ENCODE assay signal across 28 cellular contexts in the genomic region with DNA sequence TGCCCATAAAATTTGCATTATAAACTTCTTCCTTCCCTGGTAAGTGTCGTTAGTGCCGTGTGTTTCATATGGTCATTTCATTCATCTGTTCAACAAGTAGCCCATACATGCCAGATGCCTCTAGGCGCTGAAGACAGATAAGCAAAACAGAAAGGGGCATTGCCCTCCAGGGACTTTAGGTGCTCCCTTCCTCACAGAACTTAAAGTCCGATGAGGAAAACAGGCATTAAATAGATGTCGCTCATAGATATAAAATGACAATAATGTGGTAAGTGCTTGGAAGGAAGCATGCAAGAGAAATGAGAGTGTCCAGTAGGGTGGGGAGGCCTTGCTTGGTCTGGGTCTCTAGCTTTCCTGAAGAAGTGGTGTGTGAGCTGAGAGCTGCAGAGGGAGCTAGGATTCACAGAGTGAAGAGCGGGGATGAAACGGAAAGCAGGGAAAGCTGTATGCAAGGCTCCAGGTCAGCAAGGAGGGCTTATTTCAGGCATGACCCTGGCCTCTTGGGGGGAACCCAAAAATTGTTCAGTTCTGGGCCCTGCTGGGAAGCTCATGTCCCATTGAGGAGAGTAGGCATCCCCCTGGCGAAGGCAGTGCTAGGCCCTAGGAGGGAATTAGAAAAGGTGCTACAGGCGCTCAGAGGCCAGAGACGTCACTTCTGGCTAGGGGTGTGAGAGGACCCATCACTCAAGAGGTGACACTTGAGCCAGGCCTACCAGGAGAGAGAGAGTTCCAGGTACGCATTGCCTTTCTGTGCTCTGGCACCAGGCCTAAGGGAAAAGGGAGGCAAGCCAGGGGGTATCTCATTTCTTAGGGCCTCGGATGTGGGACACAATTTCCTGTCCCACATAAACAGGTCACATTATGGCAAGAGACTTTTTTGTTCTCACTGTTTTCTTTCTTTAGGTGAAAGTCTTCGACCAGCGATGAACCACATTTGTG.
"Had no signal": no experiment of that assay in that cellular context is flagged by ENCODE, and none has a peak within 500 bp of the region (broad histone marks: within the 10 kb centered on the region; RNA-seq: fewer than 3 reads in every experiment).

No MANE protein-coding gene starts in this region.

- H3K4me2 ChIP-seq: smooth muscle cell had no signal

- H3K36me3 ChIP-seq: ovary had no signal

- H3K4me3 ChIP-seq: colonic mucosa, esophagus squamous epithelium, lower lobe of right lung, ovary, right lobe of liver, smooth muscle cell, stomach, testis, tibial artery, upper lobe of left lung had no signal

- H3K27me3 ChIP-seq: colonic mucosa, esophagus squamous epithelium, ovary, right lobe of liver, stomach, testis, tibial artery, upper lobe of left lung had no signal

- H3K9me3 ChIP-seq: colonic mucosa, esophagus squamous epithelium, lower lobe of right lung, ovary, right lobe of liver, stomach, testis, tibial artery, upper lobe of left lung had no signal

- H3K4me1 ChIP-seq: colonic mucosa, esophagus squamous epithelium, lower lobe of right lung, right lobe of liver, stomach, testis, tibial artery, upper lobe of left lung had no signal

- DNase-seq: colonic mucosa; effector memory CD4-positive, alpha-beta T cell; erythroblast; esophagus squamous epithelium; foreskin melanocyte; hypothalamus; immature natural killer cell; islet precursor cell; kidney glomerular epithelial cell; left colon; left ventricle myocardium superior; lower lobe of right lung; natural killer cell; occipital lobe; ovary; posterior cingulate gyrus; right lobe of liver; stimulated activated CD4-positive, alpha-beta T cell treated with anti-CD3 and anti-CD28 coated beads, Interleukin-12 subunit alpha, Interleukin-12 subunit beta, amount 100 ng/mL, for 4 hours; stimulated activated CD4-positive, alpha-beta T cell treated with anti-CD3 and anti-CD28 coated beads, Interleukin-1b, Interleukin-23, amount 100 ng/mL, for 48 hours; stimulated activated CD4-positive, alpha-beta T cell treated with anti-CD3 and anti-CD28 coated beads, Interleukin-4, amount 100 ng/mL, for 1 hour; stimulated activated CD8-positive, alpha-beta memory T cell treated with anti-CD3 and anti-CD28 coated beads, Interleukin-4, amount 100 ng/mL, for 48 hours; stimulated activated naive CD4-positive, alpha-beta T cell treated with Interleukin-2 at 50 U/mL for 16 hours; stomach; substantia nigra; testis; tibial artery; upper lobe of left lung had no signal

- ATAC-seq: left colon, left ventricle myocardium superior, lower lobe of right lung, natural killer cell, right lobe of liver had no signal

- H3K27ac ChIP-seq: colonic mucosa, esophagus squamous epithelium, lower lobe of right lung, ovary, right lobe of liver, stomach, testis, tibial artery, upper lobe of left lung had no signal
